In genomic region chr15:67039349-67040075, GRCh38 we compare ENCODE assay signal across 12 cellular contexts. TPM values are rescaled to one million over a fixed set of nuclear protein-coding genes. Genes with fewer than 3 reads are reported as not detected.
A peak's percentile ranks its signal among the peaks of the same experiment; 100 is the strongest.
DNase-seq lines count a peak whose midpoint lies in the region; ATAC-seq and TF ChIP-seq lines count a peak whose summit lies in the region.
"Had no signal": no experiment of that assay in that cellular context is flagged by ENCODE, and none has a peak within 500 bp of the region (broad histone marks: within the 10 kb centered on the region; RNA-seq: fewer than 3 reads in every experiment).

No MANE protein-coding gene starts in this region.

- no peak overlapping the region for H3K9ac ChIP-seq in mesendoderm (ENCODE audit: low read length)

- no peak overlapping the region for H4K5ac ChIP-seq in mesendoderm (ENCODE audit: low read length)

- H3K4me1 Mint-ChIP-seq in CD4-positive, CD25-positive, alpha-beta regulatory T cell = peaks cover 0 to 48% (median 23%) of the 10 kb centered on the region in 4 donors
- peaks cover 42% of the 10 kb centered on the region for H3K4me1 Mint-ChIP-seq in activated naive CD8-positive, alpha-beta T cell treated with anti-CD3 and anti-CD28 coated beads for 36 hours

- no peak overlapping the region for H3K4me2 ChIP-seq in mesendoderm (ENCODE audit: low read length)

- H3K36me3 ChIP-seq in CD4-positive, CD25-positive, alpha-beta regulatory T cell (ENCODE audit: control insufficient read depth, insufficient read depth, low read length) = no peaks in the 10 kb centered on the region
- H3K36me3 ChIP-seq in mesendoderm (ENCODE audit: control insufficient read depth, insufficient read depth, low read length) = no peaks in the 10 kb centered on the region
- no peaks in the 10 kb centered on the region for H3K36me3 ChIP-seq in right atrium auricular region

- H3K27me3 Mint-ChIP-seq in CD4-positive, CD25-positive, alpha-beta regulatory T cell = peaks cover 15% of the 10 kb centered on the region
- peaks cover 11% of the 10 kb centered on the region for H3K27me3 Mint-ChIP-seq in activated naive CD8-positive, alpha-beta T cell treated with anti-CD3 and anti-CD28 coated beads for 36 hours

- H2BK15ac ChIP-seq in mesendoderm (replicated peaks; ENCODE audit: low read depth) = no peak overlapping the region

- H3K36me3 Mint-ChIP-seq in CD4-positive, CD25-positive, alpha-beta regulatory T cell = no peaks in the 10 kb centered on the region
- H3K36me3 Mint-ChIP-seq in activated naive CD8-positive, alpha-beta T cell treated with anti-CD3 and anti-CD28 coated beads for 36 hours = no peaks in the 10 kb centered on the region

- no CpG with 5 or more reads among the region's 11 CpGs for WGBS in mesendoderm (ENCODE audit: extremely low coverage, insufficient coverage, low lambda C conversion rate)

- H3K56ac ChIP-seq in mesendoderm (ENCODE audit: low read length) = peak overlapping the region; percentile 51

- H3K18ac ChIP-seq in mesendoderm (ENCODE audit: low read length) = peak overlapping the region; percentile 1

- H3K9me3 Mint-ChIP-seq in CD4-positive, CD25-positive, alpha-beta regulatory T cell = no peaks in the 10 kb centered on the region
- no peaks in the 10 kb centered on the region for H3K9me3 Mint-ChIP-seq in activated naive CD8-positive, alpha-beta T cell treated with anti-CD3 and anti-CD28 coated beads for 36 hours

- peak overlapping the region; percentile 68 for H2BK5ac ChIP-seq in mesendoderm (ENCODE audit: low read length)

- no peak overlapping the region for H2BK120ac ChIP-seq in mesendoderm (ENCODE audit: low read depth, low read length)

- no peak overlapping the region for H3K27ac ChIP-seq in CD4-positive, CD25-positive, alpha-beta regulatory T cell (ENCODE audit: insufficient read depth, low read length, poor library complexity, severe bottlenecking)
- H3K27ac ChIP-seq in mesendoderm (ENCODE audit: low read depth, low read length) (peak overlapping the region; percentile 31), right atrium auricular region (no peak overlapping the region)
- H3K27ac ChIP-seq: coronary artery had no signal

- no peak for TF ChIP-seq CTCF in right atrium auricular region (IDR thresholded peaks at IDR 0.05)

- no peaks in the 10 kb centered on the region for H3K4me1 ChIP-seq in CD4-positive, CD25-positive, alpha-beta regulatory T cell (ENCODE audit: control insufficient read depth, insufficient read depth, low read length, poor library complexity, severe bottlenecking)
- H3K4me1 ChIP-seq in mesendoderm (ENCODE audit: control insufficient read depth, low read depth, low read length) (peaks cover 14% of the 10 kb centered on the region), right atrium auricular region (peaks cover 0 to 5% of the 10 kb centered on the region in 2 donors)

- H3K27me3 ChIP-seq in CD4-positive, CD25-positive, alpha-beta regulatory T cell (ENCODE audit: control insufficient read depth, insufficient read depth, low read length) = no peaks in the 10 kb centered on the region
- H3K27me3 ChIP-seq in mesendoderm (ENCODE audit: insufficient read depth, low read length, poor library complexity) = no peaks in the 10 kb centered on the region
- no peaks in the 10 kb centered on the region for H3K27me3 ChIP-seq in right atrium auricular region

- ATAC-seq in CD4-positive, CD25-positive, alpha-beta regulatory T cell (ENCODE audit: low read depth in 2 of 2) = no peak

- H3K27ac Mint-ChIP-seq in CD4-positive, CD25-positive, alpha-beta regulatory T cell = peak overlapping the region; percentile 34 to 65 (median 42)
- H3K27ac Mint-ChIP-seq in activated naive CD8-positive, alpha-beta T cell treated with anti-CD3 and anti-CD28 coated beads for 36 hours = no peak overlapping the region

- DNase-seq in CD4-positive, CD25-positive, alpha-beta regulatory T cell = no peak
- peak; percentile 81 for DNase-seq in HT-29 (ENCODE audit: low spot score)
- DNase-seq in activated naive CD8-positive, alpha-beta T cell treated with anti-CD3 and anti-CD28 coated beads for 36 hours = no peak
- DNase-seq in mesendoderm = peak; percentile 91
- no peak for DNase-seq in NCI-H2107 (lab: John Stamatoyannopoulos, UW)
- no peak for DNase-seq in stimulated activated naive CD4-positive, alpha-beta T cell treated with Interleukin-2 at 50 U/mL for 16 hours (lab: John Stamatoyannopoulos, UW)
- DNase-seq in right atrium auricular region (ENCODE audit: low spot score) = no peak
- DNase-seq in DMS79 treated with DMSO at 0.1 percent for 48 hours (lab: John Stamatoyannopoulos, UW) = no peak
- DNase-seq: glutamatergic neuron; NCI-H526; stimulated activated CD4-positive, alpha-beta T cell treated with anti-CD3 and anti-CD28 coated beads, Interleukin-2, amount 100 ng/mL, for 24 hours had no signal

- no peaks in the 10 kb centered on the region for H3K79me2 ChIP-seq in mesendoderm (ENCODE audit: control insufficient read depth, insufficient read depth, low read length)

- peak overlapping the region in 2 of 4 donors; percentile 66 to 72 for H3K4me3 Mint-ChIP-seq in CD4-positive, CD25-positive, alpha-beta regulatory T cell
- peak overlapping the region; percentile 11 for H3K4me3 Mint-ChIP-seq in activated naive CD8-positive, alpha-beta T cell treated with anti-CD3 and anti-CD28 coated beads for 36 hours

- H4K8ac ChIP-seq in mesendoderm (ENCODE audit: low read depth, low read length) = no peak overlapping the region

- no peak overlapping the region for H2AK5ac ChIP-seq in mesendoderm (ENCODE audit: low read length)

- H3K79me1 ChIP-seq in mesendoderm (ENCODE audit: low read length) = no peaks in the 10 kb centered on the region

- no peaks in the 10 kb centered on the region for H3K9me3 ChIP-seq in CD4-positive, CD25-positive, alpha-beta regulatory T cell (ENCODE audit: control insufficient read depth in 2 of 2, low read length in 2 of 2)
- H3K9me3 ChIP-seq in right atrium auricular region = no peaks in the 10 kb centered on the region

- no peak overlapping the region for H3K23ac ChIP-seq in mesendoderm (ENCODE audit: low read length)

- H3K4me3 ChIP-seq in CD4-positive, CD25-positive, alpha-beta regulatory T cell (ENCODE audit: low read depth, low read length) = no peak overlapping the region
- H3K4me3 ChIP-seq in mesendoderm (ENCODE audit: low read length) = no peak overlapping the region
- H3K4me3 ChIP-seq in right atrium auricular region = no peak overlapping the region
- H3K4me3 ChIP-seq: coronary artery had no signal

- H3K4ac ChIP-seq in mesendoderm (ENCODE audit: low read depth, low read length) = no peak overlapping the region

RNA-seq across cellular contexts. Expression of gene SMAD3, which starts 25.9 kb away (rescaled TPM):
- 76.6 TPM for total RNA-seq in CD4-positive, CD25-positive, alpha-beta regulatory T cell
- polyA plus RNA-seq in CD4-positive, CD25-positive, alpha-beta regulatory T cell = 10 to 100 TPM; 12.0 to 17.0 (median 14.5) TPM
- 63.5 and 82.5 TPM in 2 replicates for total RNA-seq in HT-29 (2014; rRNA removed; shearing (Covaris generic))
- 10 to 100 TPM; 15.7 to 16.4 TPM for total RNA-seq in activated naive CD8-positive, alpha-beta T cell treated with anti-CD3 and anti-CD28 coated beads for 36 hours
- 17.4 TPM for polyA plus RNA-seq in mesendoderm (2013, experiment 1 of 2)
- polyA plus RNA-seq in mesendoderm (2013, experiment 2 of 2) = 16.4 TPM
- total RNA-seq in right atrium auricular region = 10 to 100 TPM; 20.8 to 37.8 TPM

Comparison
In these comparisons a context has a peak if more than half of its experiments do, and no peak if none do; other contexts are left out.
1. DNase-seq: peak in HT-29 (single experiment) and mesendoderm (single experiment); none in CD4-positive, CD25-positive, alpha-beta regulatory T cell (0 of 3), activated naive CD8-positive, alpha-beta T cell treated with anti-CD3 and anti-CD28 coated beads for 36 hours (single experiment), NCI-H2107 (single experiment), stimulated activated naive CD4-positive, alpha-beta T cell treated with Interleukin-2 at 50 U/mL for 16 hours (single experiment), right atrium auricular region (single experiment) and DMS79 treated with DMSO at 0.1 percent for 48 hours (single experiment).